In the genomic region with DNA sequence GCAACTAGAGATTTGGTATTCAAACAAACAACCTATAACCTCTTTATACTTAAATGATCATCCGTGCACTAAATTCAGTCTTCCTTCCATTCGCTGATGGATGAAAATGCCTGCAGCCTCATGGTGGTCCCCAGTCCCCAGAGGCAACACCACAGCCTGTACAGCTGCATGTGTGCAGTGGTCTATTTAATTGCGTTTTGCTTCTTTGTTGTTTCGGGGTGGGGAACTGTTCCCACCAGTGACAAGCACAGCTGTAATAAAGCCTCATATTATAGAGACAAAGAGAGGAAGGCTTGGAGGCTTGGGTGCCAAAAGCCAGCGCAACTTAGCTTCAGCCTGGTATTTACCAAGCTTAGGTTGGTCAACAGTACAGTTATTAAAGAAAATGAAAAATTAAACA, we compare ENCODE assay signal across 1 cellular context.
TF ChIP-seq lines count a peak whose summit lies in the region.

No MANE protein-coding gene starts in this region.

TF ChIP-seq in GM12878, 131 proteins besides CTCF, POLR2A, EP300 and RAD21 (continues in another document):
- TF ChIP-seq, protein P1, sequence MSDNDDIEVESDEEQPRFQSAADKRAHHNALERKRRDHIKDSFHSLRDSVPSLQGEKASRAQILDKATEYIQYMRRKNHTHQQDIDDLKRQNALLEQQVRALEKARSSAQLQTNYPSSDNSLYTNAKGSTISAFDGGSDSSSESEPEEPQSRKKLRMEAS (IDR thresholded peaks at IDR 0.05; ENCODE audit: low read depth, low read length), result no peak
- TF ChIP-seq DPF2 (IDR thresholded peaks at IDR 0.05) (no peak), ZNF384 (IDR thresholded peaks at IDR 0.05; ENCODE audit: borderline replicate concordance, low read depth, low read length) (no peak), ZSCAN29 (IDR thresholded peaks at IDR 0.05) (no peak), CEBPB (IDR thresholded peaks at IDR 0.05; ENCODE audit: borderline replicate concordance in 1 of 2, low read depth in 2 of 2, low read length in 2 of 2) (no peak), BCL3 (IDR thresholded peaks at IDR 0.05; ENCODE audit: borderline replicate concordance, insufficient read depth, low read depth, low read length, poor library complexity, severe bottlenecking) (no peak), NFXL1 (IDR thresholded peaks at IDR 0.05; ENCODE audit: borderline replicate concordance) (no peak), RUNX3 (IDR thresholded peaks at IDR 0.05; ENCODE audit: low read length) (no peak; the same call in 1 of the 2 replicates), MYB (IDR thresholded peaks at IDR 0.05; ENCODE audit: borderline replicate concordance, low read depth, low read length) (no peak), NBN (IDR thresholded peaks at IDR 0.05) (no peak), SP1 (IDR thresholded peaks at IDR 0.05; ENCODE audit: low read depth, low read length) (no peak), SMARCA5 (IDR thresholded peaks at IDR 0.05) (no peak), PAX5 (IDR thresholded peaks at IDR 0.05; ENCODE audit: borderline replicate concordance, low read depth, low read length) (no peak), NFIC (IDR thresholded peaks at IDR 0.05; ENCODE audit: low read depth, low read length) (no peak), ZNF687 (IDR thresholded peaks at IDR 0.05) (0 out of 2 replicates have a peak, but pooled peaks have one; percentile 3), SREBF1 (IDR thresholded peaks at IDR 0.05; ENCODE audit: low read length) (no peak), YBX1 (IDR thresholded peaks at IDR 0.05) (no peak), SMC3 (IDR thresholded peaks at IDR 0.05; ENCODE audit: borderline replicate concordance, low read length) (no peak), POLR2AphosphoS5 (IDR thresholded peaks at IDR 0.05; ENCODE audit: low read length) (peak; percentile 91), STAT1 (conservative IDR thresholded peaks at IDR 0.05) (no peak), PAX8 (IDR thresholded peaks at IDR 0.05) (no peak), NR2F1 (conservative IDR thresholded peaks at IDR 0.05) (no peak), CREM (IDR thresholded peaks at IDR 0.05; ENCODE audit: low read depth) (no peak), TARDBP (IDR thresholded peaks at IDR 0.05; ENCODE audit: borderline replicate concordance) (no peak), SIX5 (IDR thresholded peaks at IDR 0.05; ENCODE audit: low read depth, low read length, severe bottlenecking) (no peak), SPI1 (IDR thresholded peaks at IDR 0.05; ENCODE audit: borderline replicate concordance, insufficient read depth, low read depth, low read length) (no peak), HCFC1 (IDR thresholded peaks at IDR 0.05; ENCODE audit: low read length) (no peak), NKRF (conservative IDR thresholded peaks at IDR 0.05) (no peak), CREB1 (IDR thresholded peaks at IDR 0.05; ENCODE audit: low read depth) (no peak), MXI1 (IDR thresholded peaks at IDR 0.05; ENCODE audit: low read depth, low read length) (no peak), EZH2 (IDR thresholded peaks at IDR 0.05; ENCODE audit: borderline replicate concordance, control insufficient read depth, low read depth, low read length) (no peak), HDGF (IDR thresholded peaks at IDR 0.05) (no peak), E4F1 (IDR thresholded peaks at IDR 0.05; ENCODE audit: borderline replicate concordance, partially characterized antibody) (no peak), POU2F2 (IDR thresholded peaks at IDR 0.05; ENCODE audit: borderline replicate concordance, low read depth, low read length) (peak; percentile 52; the same call in 2 of the 3 replicates), MEF2B (IDR thresholded peaks at IDR 0.05; ENCODE audit: partially characterized antibody, poor library complexity, severe bottlenecking) (peak; percentile 42), SIN3A (IDR thresholded peaks at IDR 0.05; ENCODE audit: low read depth, low read length) (no peak), CBFB (IDR thresholded peaks at IDR 0.05; ENCODE audit: low read depth) (no peak)
- TF ChIP-seq, protein P2, sequence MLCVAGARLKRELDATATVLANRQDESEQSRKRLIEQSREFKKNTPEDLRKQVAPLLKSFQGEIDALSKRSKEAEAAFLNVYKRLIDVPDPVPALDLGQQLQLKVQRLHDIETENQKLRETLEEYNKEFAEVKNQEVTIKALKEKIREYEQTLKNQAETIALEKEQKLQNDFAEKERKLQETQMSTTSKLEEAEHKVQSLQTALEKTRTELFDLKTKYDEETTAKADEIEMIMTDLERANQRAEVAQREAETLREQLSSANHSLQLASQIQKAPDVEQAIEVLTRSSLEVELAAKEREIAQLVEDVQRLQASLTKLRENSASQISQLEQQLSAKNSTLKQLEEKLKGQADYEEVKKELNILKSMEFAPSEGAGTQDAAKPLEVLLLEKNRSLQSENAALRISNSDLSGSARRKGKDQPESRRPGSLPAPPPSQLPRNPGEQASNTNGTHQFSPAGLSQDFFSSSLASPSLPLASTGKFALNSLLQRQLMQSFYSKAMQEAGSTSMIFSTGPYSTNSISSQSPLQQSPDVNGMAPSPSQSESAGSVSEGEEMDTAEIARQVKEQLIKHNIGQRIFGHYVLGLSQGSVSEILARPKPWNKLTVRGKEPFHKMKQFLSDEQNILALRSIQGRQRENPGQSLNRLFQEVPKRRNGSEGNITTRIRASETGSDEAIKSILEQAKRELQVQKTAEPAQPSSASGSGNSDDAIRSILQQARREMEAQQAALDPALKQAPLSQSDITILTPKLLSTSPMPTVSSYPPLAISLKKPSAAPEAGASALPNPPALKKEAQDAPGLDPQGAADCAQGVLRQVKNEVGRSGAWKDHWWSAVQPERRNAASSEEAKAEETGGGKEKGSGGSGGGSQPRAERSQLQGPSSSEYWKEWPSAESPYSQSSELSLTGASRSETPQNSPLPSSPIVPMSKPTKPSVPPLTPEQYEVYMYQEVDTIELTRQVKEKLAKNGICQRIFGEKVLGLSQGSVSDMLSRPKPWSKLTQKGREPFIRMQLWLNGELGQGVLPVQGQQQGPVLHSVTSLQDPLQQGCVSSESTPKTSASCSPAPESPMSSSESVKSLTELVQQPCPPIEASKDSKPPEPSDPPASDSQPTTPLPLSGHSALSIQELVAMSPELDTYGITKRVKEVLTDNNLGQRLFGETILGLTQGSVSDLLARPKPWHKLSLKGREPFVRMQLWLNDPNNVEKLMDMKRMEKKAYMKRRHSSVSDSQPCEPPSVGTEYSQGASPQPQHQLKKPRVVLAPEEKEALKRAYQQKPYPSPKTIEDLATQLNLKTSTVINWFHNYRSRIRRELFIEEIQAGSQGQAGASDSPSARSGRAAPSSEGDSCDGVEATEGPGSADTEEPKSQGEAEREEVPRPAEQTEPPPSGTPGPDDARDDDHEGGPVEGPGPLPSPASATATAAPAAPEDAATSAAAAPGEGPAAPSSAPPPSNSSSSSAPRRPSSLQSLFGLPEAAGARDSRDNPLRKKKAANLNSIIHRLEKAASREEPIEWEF (IDR thresholded peaks at IDR 0.05; ENCODE audit: insufficient replicate concordance, low read depth, low read length), result no peak
- TF ChIP-seq, protein P3, sequence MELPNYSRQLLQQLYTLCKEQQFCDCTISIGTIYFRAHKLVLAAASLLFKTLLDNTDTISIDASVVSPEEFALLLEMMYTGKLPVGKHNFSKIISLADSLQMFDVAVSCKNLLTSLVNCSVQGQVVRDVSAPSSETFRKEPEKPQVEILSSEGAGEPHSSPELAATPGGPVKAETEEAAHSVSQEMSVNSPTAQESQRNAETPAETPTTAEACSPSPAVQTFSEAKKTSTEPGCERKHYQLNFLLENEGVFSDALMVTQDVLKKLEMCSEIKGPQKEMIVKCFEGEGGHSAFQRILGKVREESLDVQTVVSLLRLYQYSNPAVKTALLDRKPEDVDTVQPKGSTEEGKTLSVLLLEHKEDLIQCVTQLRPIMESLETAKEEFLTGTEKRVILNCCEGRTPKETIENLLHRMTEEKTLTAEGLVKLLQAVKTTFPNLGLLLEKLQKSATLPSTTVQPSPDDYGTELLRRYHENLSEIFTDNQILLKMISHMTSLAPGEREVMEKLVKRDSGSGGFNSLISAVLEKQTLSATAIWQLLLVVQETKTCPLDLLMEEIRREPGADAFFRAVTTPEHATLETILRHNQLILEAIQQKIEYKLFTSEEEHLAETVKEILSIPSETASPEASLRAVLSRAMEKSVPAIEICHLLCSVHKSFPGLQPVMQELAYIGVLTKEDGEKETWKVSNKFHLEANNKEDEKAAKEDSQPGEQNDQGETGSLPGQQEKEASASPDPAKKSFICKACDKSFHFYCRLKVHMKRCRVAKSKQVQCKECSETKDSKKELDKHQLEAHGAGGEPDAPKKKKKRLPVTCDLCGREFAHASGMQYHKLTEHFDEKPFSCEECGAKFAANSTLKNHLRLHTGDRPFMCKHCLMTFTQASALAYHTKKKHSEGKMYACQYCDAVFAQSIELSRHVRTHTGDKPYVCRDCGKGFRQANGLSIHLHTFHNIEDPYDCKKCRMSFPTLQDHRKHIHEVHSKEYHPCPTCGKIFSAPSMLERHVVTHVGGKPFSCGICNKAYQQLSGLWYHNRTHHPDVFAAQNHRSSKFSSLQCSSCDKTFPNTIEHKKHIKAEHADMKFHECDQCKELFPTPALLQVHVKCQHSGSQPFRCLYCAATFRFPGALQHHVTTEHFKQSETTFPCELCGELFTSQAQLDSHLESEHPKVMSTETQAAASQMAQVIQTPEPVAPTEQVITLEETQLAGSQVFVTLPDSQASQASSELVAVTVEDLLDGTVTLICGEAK (IDR thresholded peaks at IDR 0.05; ENCODE audit: borderline replicate concordance), result no peak
- TF ChIP-seq, protein P4, sequence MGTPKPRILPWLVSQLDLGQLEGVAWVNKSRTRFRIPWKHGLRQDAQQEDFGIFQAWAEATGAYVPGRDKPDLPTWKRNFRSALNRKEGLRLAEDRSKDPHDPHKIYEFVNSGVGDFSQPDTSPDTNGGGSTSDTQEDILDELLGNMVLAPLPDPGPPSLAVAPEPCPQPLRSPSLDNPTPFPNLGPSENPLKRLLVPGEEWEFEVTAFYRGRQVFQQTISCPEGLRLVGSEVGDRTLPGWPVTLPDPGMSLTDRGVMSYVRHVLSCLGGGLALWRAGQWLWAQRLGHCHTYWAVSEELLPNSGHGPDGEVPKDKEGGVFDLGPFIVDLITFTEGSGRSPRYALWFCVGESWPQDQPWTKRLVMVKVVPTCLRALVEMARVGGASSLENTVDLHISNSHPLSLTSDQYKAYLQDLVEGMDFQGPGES (IDR thresholded peaks at IDR 0.05), result no peak
